ENCODE assay signal across 1 cellular context in genomic region chr17:55264640-55265298, GRCh38.
TF ChIP-seq lines count a peak whose summit lies in the region.

HLF (plus strand) TSS chr17:55264960; CDS start chr17:55265485, 525 bp downstream.

TF ChIP-seq in HepG2, 621 proteins besides CTCF, POLR2A, EP300 and RAD21 (continued from another document and continues in another):
- TF ChIP-seq ZHX2 (IDR thresholded peaks at IDR 0.05; ENCODE audit: low read depth) (peak; percentile 34; the same call in 1 of the 2 replicates), ZHX2 (CRISPR knock-in tag; IDR thresholded peaks at IDR 0.05; ENCODE audit: borderline replicate concordance) (no peak; the same call in 1 of the 2 replicates), ZNF251 (CRISPR knock-in tag; IDR thresholded peaks at IDR 0.05) (no peak), ZMAT3 (CRISPR knock-in tag; conservative IDR thresholded peaks at IDR 0.05) (no peak), NCOA2 (CRISPR knock-in tag; IDR thresholded peaks at IDR 0.05) (peak; percentile 11; the same call in 1 of the 2 replicates), MTF2 (CRISPR knock-in tag; IDR thresholded peaks at IDR 0.05; ENCODE audit: borderline replicate concordance) (no peak), ZNF678 (CRISPR knock-in tag; IDR thresholded peaks at IDR 0.05) (no peak), SP4 (CRISPR knock-in tag; IDR thresholded peaks at IDR 0.05) (peak; percentile 97), NR0B2 (CRISPR knock-in tag; IDR thresholded peaks at IDR 0.05) (peak; percentile 83; the same call in 1 of the 2 replicates), KLF13 (CRISPR knock-in tag; IDR thresholded peaks at IDR 0.05) (no peak), SMC3 (IDR thresholded peaks at IDR 0.05; ENCODE audit: low read length) (no peak), TBP (CRISPR knock-in tag; IDR thresholded peaks at IDR 0.05) (no peak), ZNF335 (CRISPR knock-in tag; IDR thresholded peaks at IDR 0.05) (no peak), ZNF687 (CRISPR knock-in tag; IDR thresholded peaks at IDR 0.05) (peak; percentile 79), THAP11 (CRISPR knock-in tag; IDR thresholded peaks at IDR 0.05) (peak; percentile 33; the same call in 1 of the 2 replicates), RARG (CRISPR knock-in tag; IDR thresholded peaks at IDR 0.05; ENCODE audit: low read depth) (no peak), MLX (CRISPR knock-in tag; IDR thresholded peaks at IDR 0.05) (no peak; the same call in 1 of the 2 replicates), ATF5 (CRISPR knock-in tag; IDR thresholded peaks at IDR 0.05; ENCODE audit: low read depth) (no peak), UBTF (CRISPR knock-in tag; IDR thresholded peaks at IDR 0.05) (peak; percentile 28; the same call in 1 of the 2 replicates), TOE1 (CRISPR knock-in tag; IDR thresholded peaks at IDR 0.05) (no peak), CEBPB (IDR thresholded peaks at IDR 0.05; ENCODE audit: borderline replicate concordance, low read depth, low read length) (no peak), ZBTB20 (CRISPR knock-in tag; IDR thresholded peaks at IDR 0.05; ENCODE audit: borderline replicate concordance, low read depth) (no peak), FLYWCH1 (CRISPR knock-in tag; IDR thresholded peaks at IDR 0.05) (no peak), ZNF274 (CRISPR knock-in tag; IDR thresholded peaks at IDR 0.05) (peak; percentile 38; the same call in 1 of the 2 replicates), ZZZ3 (CRISPR knock-in tag; IDR thresholded peaks at IDR 0.05; ENCODE audit: borderline replicate concordance) (no peak), KDM6A (CRISPR knock-in tag; IDR thresholded peaks at IDR 0.05; ENCODE audit: low read depth) (no peak), ZBTB4 (CRISPR knock-in tag; IDR thresholded peaks at IDR 0.05; ENCODE audit: borderline replicate concordance) (no peak), MAF1 (CRISPR knock-in tag; IDR thresholded peaks at IDR 0.05; ENCODE audit: borderline replicate concordance) (no peak), RXRB (CRISPR knock-in tag; IDR thresholded peaks at IDR 0.05; ENCODE audit: borderline replicate concordance) (no peak), ZNF24 (IDR thresholded peaks at IDR 0.05) (0 out of 2 replicates have a peak, but pooled peaks have one; percentile 38)
